20 cellular contexts compared by ENCODE assay signal in genomic region chr2:104840151-104840550, GRCh38. TPM values are rescaled to one million over a fixed set of nuclear protein-coding genes. Genes with fewer than 3 reads are reported as not detected.
DNase-seq lines count a peak whose midpoint lies in the region; TF ChIP-seq lines count a peak whose summit lies in the region.
"Had no signal": no experiment of that assay in that cellular context is flagged by ENCODE, and none has a peak within 500 bp of the region (broad histone marks: within the 10 kb centered on the region; RNA-seq: fewer than 3 reads in every experiment).

No MANE protein-coding gene starts in this region.

- H4K8ac ChIP-seq in trophoblast cell (ENCODE audit: low read depth, low read length): no peak overlapping the region

- DNase-seq in DMS 273 (lab: John Stamatoyannopoulos, UW; ENCODE audit: unreplicated experiment) (peak; percentile 12), DMS 273 treated with DMSO at 0.1 percent for 48 hours (lab: John Stamatoyannopoulos, UW) (no peak), dorsolateral prefrontal cortex (no peak), trophoblast cell (no peak), tibial artery (no peak)
- no peak for DNase-seq in activated T-helper 1 cell treated with anti-CD3 and anti-CD28 coated beads, Interleukin-12 subunit alpha, Interleukin-12 subunit beta, Interleukin-2, Interleukin-4 antibody, amounts not matched to agents 30 ng/mL and 10 ng/mL and 1 ng/mL, durations not matched to agents 14 hours and 24 hours and 36 hours (ENCODE audit: low spot score)
- DNase-seq: Calu3; CD8-positive, alpha-beta T cell; DMS153; DMS79; GDM1; GM23248 had no signal

- no peak overlapping the region for H3K18ac ChIP-seq in trophoblast cell (ENCODE audit: low read length)

- H3K36me3 Mint-ChIP-seq in activated T-helper 1 cell treated with anti-CD3 and anti-CD28 coated beads, Interleukin-12 subunit alpha, Interleukin-12 subunit beta, Interleukin-2, Interleukin-4 antibody, amounts not matched to agents 30 ng/mL and 10 ng/mL and 1 ng/mL, durations not matched to agents 14 hours and 24 hours and 36 hours (ENCODE audit: low read depth): no peaks in the 10 kb centered on the region
- H3K36me3 Mint-ChIP-seq: CD8-positive, alpha-beta T cell had no signal

- H3K14ac ChIP-seq in trophoblast cell (ENCODE audit: low read length): no peak overlapping the region

- no peak overlapping the region for H4K12ac ChIP-seq in trophoblast cell (ENCODE audit: low read depth, low read length)

- no peaks in the 10 kb centered on the region for H3K9me2 ChIP-seq in neural cell (ENCODE audit: insufficient read depth, low read length)

- no peak overlapping the region for H2BK120ac ChIP-seq in trophoblast cell (ENCODE audit: insufficient read depth, low read length, poor library complexity)

- H3K36me3 ChIP-seq in neural cell (ENCODE audit: insufficient read depth, low read length) (no peaks in the 10 kb centered on the region), trophoblast cell (ENCODE audit: control insufficient read depth in 1 of 2, insufficient read depth in 2 of 2, low read length in 2 of 2) (no peaks in the 10 kb centered on the region), tibial artery (no peaks in the 10 kb centered on the region)
- H3K36me3 ChIP-seq: BLaER1 treated with 17β-estradiol and CSF1 and Interleukin-3, amounts not matched to agents 10 nM and 100 nM; HAP-1 had no signal

- H3K4me2 ChIP-seq in neural cell (ENCODE audit: low read length) (peak overlapping the region; percentile 28), trophoblast cell (ENCODE audit: low read length) (no peak overlapping the region)
- H3K4me2 ChIP-seq: BLaER1 treated with 17β-estradiol and CSF1 and Interleukin-3, amounts not matched to agents 10 nM and 100 nM had no signal

- H3K79me1 ChIP-seq in trophoblast cell (ENCODE audit: low read length): no peaks in the 10 kb centered on the region

- peaks cover 15 to 19% of the 10 kb centered on the region in 2 experiments for H3K4me1 ChIP-seq in trophoblast cell (ENCODE audit: control insufficient read depth in 1 of 2, insufficient read depth in 2 of 2, low read length in 2 of 2)
- peaks cover 0 to 27% (median 22%) of the 10 kb centered on the region in 4 donors for H3K4me1 ChIP-seq in tibial artery

- H4K91ac ChIP-seq in trophoblast cell (ENCODE audit: low read depth, low read length): no peak overlapping the region

- TF ChIP-seq CTCF in dorsolateral prefrontal cortex (IDR thresholded peaks at IDR 0.05 in 54 of 56, conservative IDR thresholded peaks at IDR 0.05 in 2 of 56; ENCODE audit: low read depth in 1 of 56, partially characterized antibody in 56 of 56) (peak in 1 of 56 donors; percentile 6), neural cell (IDR thresholded peaks at IDR 0.05; ENCODE audit: poor library complexity, severe bottlenecking) (no peak), tibial artery (IDR thresholded peaks at IDR 0.05) (no peak)

- peaks cover 38% of the 10 kb centered on the region for H3K27me3 Mint-ChIP-seq in activated T-helper 1 cell treated with anti-CD3 and anti-CD28 coated beads, Interleukin-12 subunit alpha, Interleukin-12 subunit beta, Interleukin-2, Interleukin-4 antibody, amounts not matched to agents 30 ng/mL and 10 ng/mL and 1 ng/mL, durations not matched to agents 14 hours and 24 hours and 36 hours (ENCODE audit: insufficient read depth)

- H3K27ac ChIP-seq in dorsolateral prefrontal cortex (peak overlapping the region in 46 of 59 donors; percentile 3 to 100 (median 99)), neural cell (ENCODE audit: low read length) (no peak overlapping the region), trophoblast cell (ENCODE audit: low read depth, low read length) (no peak overlapping the region), tibial artery (no peak overlapping the region)
- H3K27ac ChIP-seq: 22Rv1; BLaER1 treated with 17β-estradiol and CSF1 and Interleukin-3, amounts not matched to agents 10 nM and 100 nM; GM23248; HL-60 had no signal

- no peak overlapping the region for H3K27ac Mint-ChIP-seq in activated T-helper 1 cell treated with anti-CD3 and anti-CD28 coated beads, Interleukin-12 subunit alpha, Interleukin-12 subunit beta, Interleukin-2, Interleukin-4 antibody, amounts not matched to agents 30 ng/mL and 10 ng/mL and 1 ng/mL, durations not matched to agents 14 hours and 24 hours and 36 hours
- H3K27ac Mint-ChIP-seq: B cell; CD8-positive, alpha-beta T cell had no signal

- H3K9me3 ChIP-seq in neural cell (ENCODE audit: low read length) (no peaks in the 10 kb centered on the region), trophoblast cell (ENCODE audit: insufficient read depth, low read depth, low read length) (peaks cover 2% of the 10 kb centered on the region), tibial artery (no peaks in the 10 kb centered on the region)
- H3K9me3 ChIP-seq: HAP-1 had no signal

- no peak for TF ChIP-seq EP300 in neural cell (conservative IDR thresholded peaks at IDR 0.05; ENCODE audit: poor library complexity, severe bottlenecking)

- H3F3A ChIP-seq in neural cell (ENCODE audit: insufficient read depth, low read length, poor library complexity, severe bottlenecking): no peaks in the 10 kb centered on the region

- no peak overlapping the region for H3K4me3 Mint-ChIP-seq in activated T-helper 1 cell treated with anti-CD3 and anti-CD28 coated beads, Interleukin-12 subunit alpha, Interleukin-12 subunit beta, Interleukin-2, Interleukin-4 antibody, amounts not matched to agents 30 ng/mL and 10 ng/mL and 1 ng/mL, durations not matched to agents 14 hours and 24 hours and 36 hours
- H3K4me3 Mint-ChIP-seq: B cell; CD8-positive, alpha-beta T cell had no signal

- WGBS in trophoblast cell (ENCODE audit: extremely low coverage, insufficient coverage, insufficient read length): no CpG with 5 or more reads among the region's 1 CpG

- peak overlapping the region in 1 of 59 donors; percentile 4 for H3K4me3 ChIP-seq in dorsolateral prefrontal cortex
- H3K4me3 ChIP-seq in neural cell (ENCODE audit: low read length): peak overlapping the region; percentile 3
- no peak overlapping the region for H3K4me3 ChIP-seq in trophoblast cell (ENCODE audit: low read depth, low read length)
- no peak overlapping the region for H3K4me3 ChIP-seq in tibial artery
- H3K4me3 ChIP-seq: BLaER1 treated with 17β-estradiol and CSF1 and Interleukin-3, amounts not matched to agents 10 nM and 100 nM; GM23248; HAP-1 had no signal

- no peak overlapping the region for H2BK5ac ChIP-seq in trophoblast cell (ENCODE audit: low read depth, low read length, poor library complexity)

- H3K79me2 ChIP-seq in neural cell (replicated peaks; ENCODE audit: insufficient read depth, low read length): peaks cover 96% of the 10 kb centered on the region
- no peaks in the 10 kb centered on the region for H3K79me2 ChIP-seq in trophoblast cell (ENCODE audit: control insufficient read depth, insufficient read depth, low read length, poor library complexity)

- H3K27me3 ChIP-seq in dorsolateral prefrontal cortex: peaks cover 0 to 19% (median 0%) of the 10 kb centered on the region in 45 donors
- no peaks in the 10 kb centered on the region for H3K27me3 ChIP-seq in neural cell (ENCODE audit: insufficient read depth, low read depth, low read length)
- H3K27me3 ChIP-seq in trophoblast cell (ENCODE audit: insufficient read depth, low read length): peaks cover 35% of the 10 kb centered on the region
- H3K27me3 ChIP-seq in tibial artery: peaks cover 4 to 39% of the 10 kb centered on the region in 2 donors

- H3K23ac ChIP-seq in trophoblast cell (ENCODE audit: low read length): no peak overlapping the region

- intact Hi-C loops in dorsolateral prefrontal cortex (cut with DNase I): no loop called here
- intact Hi-C loops in activated T-helper 1 cell treated with anti-CD3 and anti-CD28 coated beads, Interleukin-12 subunit alpha, Interleukin-12 subunit beta, Interleukin-2, Interleukin-4 antibody, amounts not matched to agents 30 ng/mL and 10 ng/mL and 1 ng/mL, durations not matched to agents 14 hours and 24 hours and 36 hours (cut with micrococcal nuclease): no loop called here
- intact Hi-C loops in tibial artery (cut with DNase I; ENCODE audit: low total_unique reads): no loop called here

- no peak overlapping the region for H2AK5ac ChIP-seq in trophoblast cell (ENCODE audit: low read length)

- H3K9me3 Mint-ChIP-seq in activated T-helper 1 cell treated with anti-CD3 and anti-CD28 coated beads, Interleukin-12 subunit alpha, Interleukin-12 subunit beta, Interleukin-2, Interleukin-4 antibody, amounts not matched to agents 30 ng/mL and 10 ng/mL and 1 ng/mL, durations not matched to agents 14 hours and 24 hours and 36 hours: no peaks in the 10 kb centered on the region
- H3K9me3 Mint-ChIP-seq: CD8-positive, alpha-beta T cell had no signal

- no peak overlapping the region for H2BK12ac ChIP-seq in trophoblast cell (ENCODE audit: low read length)

- no peaks in the 10 kb centered on the region for H4K20me1 ChIP-seq in neural cell (ENCODE audit: insufficient read depth)

- H3K4me1 Mint-ChIP-seq in activated T-helper 1 cell treated with anti-CD3 and anti-CD28 coated beads, Interleukin-12 subunit alpha, Interleukin-12 subunit beta, Interleukin-2, Interleukin-4 antibody, amounts not matched to agents 30 ng/mL and 10 ng/mL and 1 ng/mL, durations not matched to agents 14 hours and 24 hours and 36 hours (ENCODE audit: low read depth): no peaks in the 10 kb centered on the region

- H2AFZ ChIP-seq in neural cell (ENCODE audit: low read depth, low read length) (no peak overlapping the region), trophoblast cell (ENCODE audit: insufficient read depth, low read length, poor library complexity) (no peak overlapping the region)
- H2AFZ ChIP-seq: GM23248 had no signal

- TF ChIP-seq RAD21 in neural cell (conservative IDR thresholded peaks at IDR 0.05): no peak

- H3K4ac ChIP-seq in trophoblast cell (ENCODE audit: low read depth, low read length): no peak overlapping the region

- H3K9ac ChIP-seq in neural cell (ENCODE audit: low read length): peak overlapping the region; percentile 9
- H3K9ac ChIP-seq in trophoblast cell (ENCODE audit: low read length): no peak overlapping the region
- H3K9ac ChIP-seq: BLaER1 treated with 17β-estradiol and CSF1 and Interleukin-3, amounts not matched to agents 10 nM and 100 nM; GM23248 had no signal

TF ChIP-seq in neural cell, 6 proteins besides CTCF, POLR2A, EP300 and RAD21 (continues in another document):
- TF ChIP-seq POLR2AphosphoS5 (IDR thresholded peaks at IDR 0.05) (no peak), MXI1 (conservative IDR thresholded peaks at IDR 0.05; ENCODE audit: poor library complexity, severe bottlenecking) (no peak), TAF1 (IDR thresholded peaks at IDR 0.05; ENCODE audit: low read depth) (no peak), EZH2 (IDR thresholded peaks at IDR 0.05; ENCODE audit: borderline replicate concordance, insufficient read depth, low read length, poor library complexity, severe bottlenecking) (no peak), SMC3 (conservative IDR thresholded peaks at IDR 0.05; ENCODE audit: poor library complexity) (no peak)

RNA-seq across cellular contexts. Expression of gene POU3F3, which starts 13.8 kb away (rescaled TPM):
- total RNA-seq in dorsolateral prefrontal cortex: 100 to 1,000 TPM in 4 of 120 experiments, 10 to 100 TPM in 116; 43.0 to 120 (median 66.2) TPM
- 69.3 and 72.0 TPM in 2 replicates for polyA plus RNA-seq in neural cell
- polyA minus RNA-seq in neural cell: 136 and 152 TPM in 2 replicates
- total RNA-seq in activated T-helper 1 cell treated with anti-CD3 and anti-CD28 coated beads, Interleukin-12 subunit alpha, Interleukin-12 subunit beta, Interleukin-2, Interleukin-4 antibody, amounts not matched to agents 30 ng/mL and 10 ng/mL and 1 ng/mL, durations not matched to agents 14 hours and 24 hours and 36 hours: not detected in 2 replicates
- 0.04 TPM in 2 replicates for polyA plus RNA-seq in trophoblast cell (2013)
- total RNA-seq: A673; Calu3; CD8-positive, alpha-beta T cell; GM23248; HT1080 had no signal
- polyA plus RNA-seq: GM23248 had no signal

Comparison
In these comparisons a context has a peak if more than half of its experiments do, and no peak if none do; other contexts are left out.
1. H3K27ac ChIP-seq: peak in dorsolateral prefrontal cortex (46 of 59); none in neural cell (single experiment), trophoblast cell (single experiment) and tibial artery (0 of 2).
2. RNA of gene POU3F3, which starts 13.8 kb away (total RNA-seq): 43.0 to 120 TPM in dorsolateral prefrontal cortex; not detected in activated T-helper 1 cell treated with anti-CD3 and anti-CD28 coated beads, Interleukin-12 subunit alpha, Interleukin-12 subunit beta, Interleukin-2, Interleukin-4 antibody, amounts not matched to agents 30 ng/mL and 10 ng/mL and 1 ng/mL, durations not matched to agents 14 hours and 24 hours and 36 hours; every median in the first group is over 10 times any median in the second.